ENCODE assay signal across 10 cellular contexts in the genomic region with DNA sequence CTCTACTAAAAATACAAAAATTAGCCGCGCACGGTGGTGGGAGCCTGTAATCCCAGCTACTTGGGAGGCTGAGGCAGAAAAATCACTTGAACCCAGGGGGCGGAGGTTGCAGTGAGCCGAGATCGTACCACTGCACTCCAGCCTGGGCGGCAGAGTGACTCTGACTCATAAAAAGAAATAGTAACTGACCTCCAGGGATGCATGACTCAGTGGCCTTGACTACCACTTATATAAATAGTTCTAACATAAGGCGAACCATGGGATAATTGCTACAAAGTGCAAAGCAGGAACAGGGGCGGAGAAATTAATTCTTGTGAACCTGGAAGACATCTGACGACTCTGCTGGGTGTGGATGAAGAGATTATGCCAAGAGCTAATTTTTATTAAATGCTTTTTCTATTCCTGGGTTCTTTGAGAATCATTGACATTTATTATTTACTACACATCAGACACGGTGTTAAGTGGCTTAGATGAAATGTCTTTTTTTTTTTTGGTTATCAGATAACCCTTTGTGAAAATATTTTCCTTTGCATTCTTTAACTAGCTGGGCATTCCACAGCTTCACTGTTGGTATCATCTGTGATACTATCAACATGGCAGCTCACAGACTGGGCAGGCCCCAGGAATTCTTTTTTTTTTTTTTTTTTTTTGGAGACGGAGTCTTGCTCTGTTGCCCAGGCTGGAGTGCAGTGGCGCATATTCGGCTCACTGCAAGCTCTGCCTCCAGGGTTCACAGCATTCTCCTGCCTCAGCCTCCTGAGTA. TPM values are rescaled to one million over a fixed set of nuclear protein-coding genes. Genes with fewer than 3 reads are reported as not detected.
DNase-seq lines count a peak whose midpoint lies in the region; ATAC-seq and TF ChIP-seq lines count a peak whose summit lies in the region.
"Had no signal": no experiment of that assay in that cellular context is flagged by ENCODE, and none has a peak within 500 bp of the region (broad histone marks: within the 10 kb centered on the region; RNA-seq: fewer than 3 reads in every experiment).

No MANE protein-coding gene starts in this region.

- in situ Hi-C loops in SK-MEL-5 (cut with HindIII; ENCODE audit: low pct_unique_long_range_greater_than_20kb, low sequenced_read_pairs): no loop called here

- no peaks in the 10 kb centered on the region for H3K9me3 Mint-ChIP-seq in stimulated activated memory B cell treated with anti-CD40 and anti-IgM and Interleukin-4, amounts not matched to agents 10 μg/mL and 1 μg/mL and 100 μg/mL, for 72 hours
- H3K9me3 Mint-ChIP-seq: immature natural killer cell had no signal

- no peaks in the 10 kb centered on the region for H3K4me1 ChIP-seq in esophagus squamous epithelium

- peak overlapping the region; percentile 97 for H3K27ac Mint-ChIP-seq in stimulated activated memory B cell treated with anti-CD40 and anti-IgM and Interleukin-4, amounts not matched to agents 10 μg/mL and 1 μg/mL and 100 μg/mL, for 72 hours
- H3K27ac Mint-ChIP-seq: immature natural killer cell had no signal

- H3K27me3 ChIP-seq in esophagus squamous epithelium: no peaks in the 10 kb centered on the region
- H3K27me3 ChIP-seq: cardiac muscle cell had no signal

- 65 to 70% methylated on average over 13 to 14 of the region's 14 CpGs for WGBS in esophagus squamous epithelium, 2 donors

- no peaks in the 10 kb centered on the region for H3K9me3 ChIP-seq in esophagus squamous epithelium

- no peak for ATAC-seq in stimulated activated memory B cell treated with anti-CD40 and anti-IgM and Interleukin-4, amounts not matched to agents 10 μg/mL and 1 μg/mL and 100 μg/mL, for 72 hours

- no peaks in the 10 kb centered on the region for H3K27me3 Mint-ChIP-seq in stimulated activated memory B cell treated with anti-CD40 and anti-IgM and Interleukin-4, amounts not matched to agents 10 μg/mL and 1 μg/mL and 100 μg/mL, for 72 hours

- no peak overlapping the region for H3K4me3 ChIP-seq in fibroblast of the aortic adventitia (ENCODE audit: low read depth, low read length)
- no peak overlapping the region for H3K4me3 ChIP-seq in esophagus squamous epithelium
- H3K4me3 ChIP-seq: cardiac muscle cell had no signal

- DNase-seq in HK-2 (ENCODE audit: unreplicated experiment) (peak; percentile 26), SK-MEL-5 (ENCODE audit: low read depth, low spot score) (peak; percentile 22), fibroblast of the aortic adventitia (ENCODE audit: low read depth) (peak; percentile 76), esophagus squamous epithelium (lab: John Stamatoyannopoulos, UW) (no peak), NCI-H748 treated with DMSO at 0.1 percent for 48 hours (lab: John Stamatoyannopoulos, UW) (no peak), NCI-H748 (lab: John Stamatoyannopoulos, UW; ENCODE audit: unreplicated experiment) (no peak)
- DNase-seq: immature natural killer cell, SW 1271 had no signal

- H3K36me3 ChIP-seq in esophagus squamous epithelium: peaks cover 0 to 13% (median 0%) of the 10 kb centered on the region in 3 donors
- H3K36me3 ChIP-seq: cardiac muscle cell had no signal

- H3K4me1 Mint-ChIP-seq in stimulated activated memory B cell treated with anti-CD40 and anti-IgM and Interleukin-4, amounts not matched to agents 10 μg/mL and 1 μg/mL and 100 μg/mL, for 72 hours: peaks cover 20% of the 10 kb centered on the region
- H3K4me1 Mint-ChIP-seq: immature natural killer cell had no signal

- no peak overlapping the region for H3K4me3 Mint-ChIP-seq in stimulated activated memory B cell treated with anti-CD40 and anti-IgM and Interleukin-4, amounts not matched to agents 10 μg/mL and 1 μg/mL and 100 μg/mL, for 72 hours
- H3K4me3 Mint-ChIP-seq: immature natural killer cell had no signal

- H3K27ac ChIP-seq in esophagus squamous epithelium: no peak overlapping the region
- H3K27ac ChIP-seq: cardiac muscle cell had no signal

- intact Hi-C loops in esophagus squamous epithelium (cut with DNase I): no loop called here

- TF ChIP-seq CTCF in fibroblast of the aortic adventitia (IDR thresholded peaks at IDR 0.05; ENCODE audit: insufficient read depth, low read length): no peak
- TF ChIP-seq CTCF in esophagus squamous epithelium (IDR thresholded peaks at IDR 0.05): no peak

- TF ChIP-seq POLR2A in esophagus squamous epithelium (IDR thresholded peaks at IDR 0.05): no peak

- peaks cover 9% of the 10 kb centered on the region for H3K36me3 Mint-ChIP-seq in stimulated activated memory B cell treated with anti-CD40 and anti-IgM and Interleukin-4, amounts not matched to agents 10 μg/mL and 1 μg/mL and 100 μg/mL, for 72 hours

RNA-seq across cellular contexts. Expression of a gene that starts 28.2 kb away (rescaled TPM):
- 8.9 and 9.2 TPM in 2 replicates for total RNA-seq in SK-MEL-5 (2014; rRNA removed; shearing (Covaris generic))
- 4.8 and 9.6 TPM in 2 replicates for polyA plus RNA-seq in SK-MEL-5 (2015; cell fraction: cytosol; rRNA removed)
- polyA plus RNA-seq in SK-MEL-5 (2015; cell fraction: nucleus; rRNA removed): 12.4 and 13.3 TPM in 2 replicates
- total RNA-seq in fibroblast of the aortic adventitia (ENCODE audit: low replicate concordance) (5.0 and 14.0 TPM in 2 replicates), esophagus squamous epithelium (10 to 100 TPM in 1 of 4 donors, 1 to 10 TPM in 3; 2.8 to 10.9 (median 5.1) TPM)

RNA-seq across cellular contexts. Expression of a gene that starts 28.6 kb away (rescaled TPM):
- 70.9 and 75.8 TPM in 2 replicates for total RNA-seq in SK-MEL-5 (2014; rRNA removed; shearing (Covaris generic))
- 63.8 and 72.5 TPM in 2 replicates for polyA plus RNA-seq in SK-MEL-5 (2015; cell fraction: cytosol; rRNA removed)
- 142 and 212 TPM in 2 replicates for polyA plus RNA-seq in SK-MEL-5 (2015; cell fraction: nucleus; rRNA removed)
- total RNA-seq in fibroblast of the aortic adventitia (ENCODE audit: low replicate concordance): 59.0 and 61.4 TPM in 2 replicates
- 10 to 100 TPM; 48.5 to 93.8 (median 54.1) TPM for total RNA-seq in esophagus squamous epithelium

RNA-seq across cellular contexts. Expression of a gene that starts 48.2 kb away (rescaled TPM):
- 281 and 287 TPM in 2 replicates for total RNA-seq in SK-MEL-5 (2014; rRNA removed; shearing (Covaris generic))
- 143 and 181 TPM in 2 replicates for polyA plus RNA-seq in SK-MEL-5 (2015; cell fraction: cytosol; rRNA removed)
- 51.3 and 58.0 TPM in 2 replicates for polyA plus RNA-seq in SK-MEL-5 (2015; cell fraction: nucleus; rRNA removed)
- total RNA-seq in fibroblast of the aortic adventitia (ENCODE audit: low replicate concordance) (482 and 610 TPM in 2 replicates), esophagus squamous epithelium (100 to 1,000 TPM; 153 to 299 (median 257) TPM)

Comparison
In these comparisons a context has a peak if more than half of its experiments do, and no peak if none do; other contexts are left out.
1. DNase-seq: peak in HK-2 (single experiment), SK-MEL-5 (single experiment) and fibroblast of the aortic adventitia (single experiment); none in esophagus squamous epithelium (single experiment), NCI-H748 treated with DMSO at 0.1 percent for 48 hours (single experiment) and NCI-H748 (single experiment).